Comparison of ENCODE assay signal across 17 cellular contexts in genomic region chr20:43043887-43044286, GRCh38.
DNase-seq lines count a peak whose midpoint lies in the region; ATAC-seq and TF ChIP-seq lines count a peak whose summit lies in the region.
"Had no signal": no experiment of that assay in that cellular context is flagged by ENCODE, and none has a peak within 500 bp of the region (broad histone marks: within the 10 kb centered on the region; RNA-seq: fewer than 3 reads in every experiment).

No MANE protein-coding gene starts in this region.

- DNase-seq in DMS 273 (lab: John Stamatoyannopoulos, UW; ENCODE audit: unreplicated experiment), result peak; percentile 13
- DNase-seq in DMS 273 treated with DMSO at 0.1 percent for 48 hours (lab: John Stamatoyannopoulos, UW), result no peak
- peak; percentile 85 for DNase-seq in NCI-H524 treated with DMSO at 0.1 percent for 48 hours (lab: John Stamatoyannopoulos, UW)
- peak; percentile 77 for DNase-seq in endodermal cell
- no peak for DNase-seq in mammary epithelial cell
- DNase-seq in effector CD4-positive, alpha-beta T cell, result no peak
- no peak for DNase-seq in activated naive CD4-positive, alpha-beta T cell (lab: John Stamatoyannopoulos, UW)
- DNase-seq: KBM-7, NCI-H1092, NCI-H1694 treated with DMSO at 0.1 percent for 48 hours, NCI-H510A treated with DMSO at 0.1 percent for 48 hours, Right ventricle myocardium superior had no signal

- no peak overlapping the region for H3K4me3 ChIP-seq in endodermal cell (ENCODE audit: low read length)
- no peak overlapping the region for H3K4me3 ChIP-seq in mammary epithelial cell (replicated peaks in 1 of 3; ENCODE audit: insufficient read depth in 1 of 3, low read depth in 2 of 3, low read length in 3 of 3)
- H3K4me3 ChIP-seq: BLaER1 treated with 17β-estradiol and CSF1 and Interleukin-3, amounts not matched to agents 10 nM and 100 nM; HAP-1 had no signal

- H3K27me3 Mint-ChIP-seq in endodermal cell (ENCODE audit: insufficient read depth), result peaks cover 17% of the 10 kb centered on the region

- H3K4me1 Mint-ChIP-seq in endodermal cell, result no peaks in the 10 kb centered on the region

- no peaks in the 10 kb centered on the region for H3K79me2 ChIP-seq in mammary epithelial cell (ENCODE audit: insufficient read depth, low read length)

- H3K36me3 ChIP-seq in endodermal cell (ENCODE audit: control insufficient read depth, insufficient read depth, low read length) (no peaks in the 10 kb centered on the region), mammary epithelial cell (ENCODE audit: insufficient read depth, low read length) (no peaks in the 10 kb centered on the region)
- H3K36me3 ChIP-seq: BLaER1 treated with 17β-estradiol and CSF1 and Interleukin-3, amounts not matched to agents 10 nM and 100 nM; HAP-1 had no signal

- intact Hi-C loops in mammary epithelial cell (cut with micrococcal nuclease), result no loop called here

- TF ChIP-seq CTCF in endodermal cell (conservative IDR thresholded peaks at IDR 0.05) (no peak), mammary epithelial cell (conservative IDR thresholded peaks at IDR 0.05 in 1 of 2, IDR thresholded peaks at IDR 0.05 in 1 of 2; ENCODE audit: extremely low read depth in 1 of 2, insufficient read depth in 1 of 2, low read depth in 1 of 2, low read length in 2 of 2) (no peak)

- no peak overlapping the region for H3K4me2 ChIP-seq in mammary epithelial cell (ENCODE audit: insufficient read depth, low read depth, low read length)
- H3K4me2 ChIP-seq: BLaER1 treated with 17β-estradiol and CSF1 and Interleukin-3, amounts not matched to agents 10 nM and 100 nM had no signal

- no peaks in the 10 kb centered on the region for H4K20me1 ChIP-seq in mammary epithelial cell (ENCODE audit: insufficient read depth, low read length)
- H4K20me1 ChIP-seq: BLaER1 treated with 17β-estradiol and CSF1 and Interleukin-3, amounts not matched to agents 10 nM and 100 nM had no signal

- CTCF ChIA-PET in mammary epithelial cell (lab: Charles Lee; ENCODE audit: low non-redundant PET), result no interaction called here

- peaks cover 24% of the 10 kb centered on the region for H3K27me3 ChIP-seq in endodermal cell (ENCODE audit: control insufficient read depth, insufficient read depth, low read length, poor library complexity, severe bottlenecking)
- H3K27me3 ChIP-seq in mammary epithelial cell (ENCODE audit: insufficient read depth, low read length), result no peaks in the 10 kb centered on the region
- H3K27me3 ChIP-seq: BLaER1 treated with 17β-estradiol and CSF1 and Interleukin-3, amounts not matched to agents 10 nM and 100 nM had no signal

- 25 to 66% methylated on average over 1 to 4 of the region's 4 CpGs for WGBS in endodermal cell (ENCODE audit: insufficient coverage in 1 of 2, insufficient read length in 1 of 2), 2 experiments
- whole genome bisulfite sequencing in mammary epithelial cell (ENCODE audit: low coverage, missing lambda C conversion rate), result 60% methylated on average over 4 of the region's 4 CpGs

- no TSS peak for BruUV-seq in mammary epithelial cell (replicated peaks; lab: Mats Ljungman, UMichigan)

- H3K9ac ChIP-seq in endodermal cell (ENCODE audit: extremely low read depth, low read length, poor library complexity, severe bottlenecking) (no peak overlapping the region), mammary epithelial cell (ENCODE audit: insufficient read depth, low read length) (no peak overlapping the region)
- H3K9ac ChIP-seq: BLaER1 treated with 17β-estradiol and CSF1 and Interleukin-3, amounts not matched to agents 10 nM and 100 nM had no signal

- dilution Hi-C loops in mammary epithelial cell (cut with HindIII; ENCODE audit: low sequenced_read_pairs), result no loop called here

- H3K4me3 Mint-ChIP-seq in endodermal cell, result no peak overlapping the region

- in situ Hi-C loops in mammary epithelial cell (cut with MboI; ENCODE audit: low sequenced_read_pairs in 2 of 2), result no loop called here

- no peak overlapping the region for H2AFZ ChIP-seq in mammary epithelial cell (ENCODE audit: low read depth, low read length)

- no peak overlapping the region for H3K27ac Mint-ChIP-seq in endodermal cell

- H3K4me1 ChIP-seq in endodermal cell (ENCODE audit: control insufficient read depth, insufficient read depth, low read length) (no peaks in the 10 kb centered on the region), mammary epithelial cell (ENCODE audit: insufficient read depth, low read length) (no peaks in the 10 kb centered on the region)
- H3K4me1 ChIP-seq: BLaER1 treated with 17β-estradiol and CSF1 and Interleukin-3, amounts not matched to agents 10 nM and 100 nM; HAP-1 had no signal

- H3K9me3 ChIP-seq in endodermal cell (ENCODE audit: control insufficient read depth, low read length) (no peaks in the 10 kb centered on the region), mammary epithelial cell (replicated peaks; ENCODE audit: insufficient read depth, low read length) (peaks cover 3% of the 10 kb centered on the region)
- H3K9me3 ChIP-seq: BLaER1 treated with 17β-estradiol and CSF1 and Interleukin-3, amounts not matched to agents 10 nM and 100 nM; HAP-1 had no signal

- ATAC-seq in GM21619 (IDR thresholded peaks at IDR 0.05; ENCODE audit: unreplicated experiment), result no peak
- ATAC-seq: SK-N-SH treated with all-trans-retinoic acid at 6 μM for 48 hours had no signal

- no peaks in the 10 kb centered on the region for H3K36me3 Mint-ChIP-seq in endodermal cell (ENCODE audit: low read depth)

- H3K9me3 Mint-ChIP-seq in endodermal cell, result no peaks in the 10 kb centered on the region

- H3K27ac ChIP-seq in endodermal cell (ENCODE audit: low read depth, low read length) (no peak overlapping the region), mammary epithelial cell (ENCODE audit: insufficient read depth, low read depth, low read length) (no peak overlapping the region)
- H3K27ac ChIP-seq: 22Rv1; BLaER1 treated with 17β-estradiol and CSF1 and Interleukin-3, amounts not matched to agents 10 nM and 100 nM had no signal

Comparison
In these comparisons a context has a peak if more than half of its experiments do, and no peak if none do; other contexts are left out.
1. DNase-seq: peak in DMS 273 (single experiment), NCI-H524 treated with DMSO at 0.1 percent for 48 hours (single experiment) and endodermal cell (single experiment); none in DMS 273 treated with DMSO at 0.1 percent for 48 hours (single experiment), mammary epithelial cell (single experiment), effector CD4-positive, alpha-beta T cell (single experiment) and activated naive CD4-positive, alpha-beta T cell (0 of 4).